ENCODE assay signal across 8 cellular contexts in the genomic region with DNA sequence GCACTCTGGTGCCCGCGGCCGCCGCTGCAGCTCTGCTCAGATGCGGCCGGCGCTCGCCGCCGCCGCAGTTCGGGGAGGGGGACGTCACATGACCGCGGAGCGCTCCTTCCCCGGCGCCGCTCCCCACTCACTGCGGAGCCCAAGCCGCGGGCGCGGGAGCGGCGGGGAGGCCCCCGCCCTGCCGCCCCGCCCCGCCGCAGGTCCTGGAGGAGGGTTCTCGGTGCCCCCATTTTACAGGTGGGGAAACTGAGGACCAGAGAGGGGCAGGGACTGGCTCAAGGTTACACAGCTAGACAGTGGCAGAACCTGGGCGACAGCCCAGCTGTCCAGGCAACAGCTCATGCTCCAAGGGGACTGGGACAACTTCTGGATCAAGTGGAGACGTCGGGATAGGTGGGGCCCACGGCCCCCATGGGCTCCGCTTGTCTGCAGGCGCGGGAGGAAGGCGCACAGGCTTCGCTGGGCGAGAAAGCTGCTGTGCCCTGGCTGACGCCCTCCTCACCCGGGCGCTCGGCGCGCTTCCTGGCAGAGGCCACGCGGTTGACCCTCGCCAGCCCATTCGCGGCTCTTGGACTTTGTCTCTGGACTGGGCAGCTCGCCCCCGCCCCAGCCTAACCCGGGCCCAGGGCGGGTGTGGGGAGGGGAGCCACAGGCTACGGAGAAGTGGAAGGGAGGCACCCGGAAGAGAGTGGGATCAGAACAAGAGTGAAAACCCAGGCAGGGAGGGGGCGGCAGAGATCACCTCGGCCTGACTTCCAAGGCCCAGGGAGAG. TPM values are rescaled to one million over a fixed set of nuclear protein-coding genes. Genes with fewer than 3 reads are reported as not detected.
A peak's percentile ranks its signal among the peaks of the same experiment; 100 is the strongest.
DNase-seq lines count a peak whose midpoint lies in the region; ATAC-seq and TF ChIP-seq lines count a peak whose summit lies in the region.

A gene (minus strand): TSS at position 71 of the 772 bp plus-strand sequence. CDS start 49,325 bp downstream, outside the sequence.

- H3K4me3 Mint-ChIP-seq in activated CD8-positive, alpha-beta T cell treated with anti-CD3 and anti-CD28 coated beads, Interleukin-2, amount 10 ng/mL, durations not matched to agents 7 days and 5 days, result peak within 1 kb of the TSS; percentile 51

- peak within 1 kb of the TSS; percentile 21 for H2BK15ac ChIP-seq in neuronal stem cell (ENCODE audit: low read length)

- H2AK5ac ChIP-seq in neuronal stem cell (ENCODE audit: low read depth, low read length), result peak within 1 kb of the TSS; percentile 60

- DNase-seq in CMK (ENCODE audit: low read depth) (peak; percentile 60), fibroblast of pulmonary artery (ENCODE audit: low read depth) (no peak), neuronal stem cell (ENCODE audit: low spot score) (no peak), AML-193 (lab: John Stamatoyannopoulos, UW) (no peak)
- peak; percentile 33 for DNase-seq in activated CD8-positive, alpha-beta T cell treated with anti-CD3 and anti-CD28 coated beads, Interleukin-2, amount 10 ng/mL, durations not matched to agents 7 days and 5 days

- H3K36me3 ChIP-seq in KMS-11 (ENCODE audit: insufficient read depth) (no peaks in the 10 kb centered on the region), neuronal stem cell (replicated peaks in 1 of 2; ENCODE audit: control insufficient read depth in 2 of 2, insufficient read depth in 2 of 2, low read length in 2 of 2) (no peaks in the 10 kb centered on the region)

- no peak within 1 kb of the TSS for H3K27ac ChIP-seq in KMS-11
- no peak within 1 kb of the TSS for H3K27ac ChIP-seq in neuronal stem cell (replicated peaks; ENCODE audit: low read length)

- H3K9ac ChIP-seq in KMS-11 (no peak within 1 kb of the TSS), neuronal stem cell (ENCODE audit: low read depth, low read length, poor library complexity) (peak within 1 kb of the TSS; percentile 50)

- H3K36me3 Mint-ChIP-seq in activated CD8-positive, alpha-beta T cell treated with anti-CD3 and anti-CD28 coated beads, Interleukin-2, amount 10 ng/mL, durations not matched to agents 7 days and 5 days (ENCODE audit: low read depth), result no peaks in the 10 kb centered on the region

- WGBS in neuronal stem cell (ENCODE audit: extremely low coverage in 2 of 2, insufficient read length in 2 of 2, insufficient replicate concordance in 1 of 2), 2 donors, result no CpG with 5 or more reads among the region's 61 CpGs

- no peaks in the 10 kb centered on the region for H3K4me1 ChIP-seq in KMS-11 (ENCODE audit: low read depth, poor library complexity, severe bottlenecking)
- H3K4me1 ChIP-seq in neuronal stem cell (ENCODE audit: control insufficient read depth in 2 of 2, insufficient read depth in 1 of 2, low read depth in 1 of 2, low read length in 2 of 2), result peaks cover 5 to 24% of the 10 kb centered on the region in 2 donors

- no peaks in the 10 kb centered on the region for H3K9me3 Mint-ChIP-seq in activated CD8-positive, alpha-beta T cell treated with anti-CD3 and anti-CD28 coated beads, Interleukin-2, amount 10 ng/mL, durations not matched to agents 7 days and 5 days (ENCODE audit: insufficient read depth)

- no peak for TF ChIP-seq CTCF in KMS-11 (conservative IDR thresholded peaks at IDR 0.05; ENCODE audit: low read depth, low read length)
- TF ChIP-seq CTCF in fibroblast of pulmonary artery (IDR thresholded peaks at IDR 0.05; ENCODE audit: low read length, missing control alignments), result no peak

- peaks cover 9% of the 10 kb centered on the region for H3K4me1 Mint-ChIP-seq in activated CD8-positive, alpha-beta T cell treated with anti-CD3 and anti-CD28 coated beads, Interleukin-2, amount 10 ng/mL, durations not matched to agents 7 days and 5 days (ENCODE audit: low read depth)

- no peaks in the 10 kb centered on the region for H3K79me2 ChIP-seq in KMS-11 (ENCODE audit: insufficient read depth, low read depth)

- POLR2A ChIA-PET in activated CD8-positive, alpha-beta T cell treated with anti-CD3 and anti-CD28 coated beads, Interleukin-2, amount 10 ng/mL, durations not matched to agents 7 days and 5 days (lab: Charles Lee), result interaction anchor here (0.6 to 1.3 kb wide), 2 partner anchors 9 to 349 kb away, joined by 3 read pairs; no protein-coding TSS in a partner anchor

- CTCF ChIA-PET in activated CD8-positive, alpha-beta T cell treated with anti-CD3 and anti-CD28 coated beads, Interleukin-2, amount 10 ng/mL, durations not matched to agents 7 days and 5 days (lab: Charles Lee), result interaction anchor here (1.0 kb wide), 1 partner anchor 113 kb away, joined by 3 read pairs; no protein-coding TSS in a partner anchor

- H3K4me3 ChIP-seq in KMS-11 (IDR thresholded peaks at IDR 0.05; ENCODE audit: insufficient read depth, low read depth, low read length) (no peak within 1 kb of the TSS), fibroblast of pulmonary artery (replicated peaks; ENCODE audit: low read depth, low read length) (peak within 1 kb of the TSS; percentile 30), neuronal stem cell (ENCODE audit: low read length in 2 of 2) (peak within 1 kb of the TSS; percentile 37 to 79)

- H3K14ac ChIP-seq in neuronal stem cell (ENCODE audit: low read length), result no peak within 1 kb of the TSS

- no peaks in the 10 kb centered on the region for H3K9me3 ChIP-seq in neuronal stem cell (replicated peaks in 1 of 2; ENCODE audit: control insufficient read depth in 2 of 2, insufficient read depth in 1 of 2, low read depth in 1 of 2, low read length in 2 of 2)

- peak; percentile 68 for ATAC-seq in activated CD8-positive, alpha-beta T cell treated with anti-CD3 and anti-CD28 coated beads, Interleukin-2, amount 10 ng/mL, durations not matched to agents 7 days and 5 days
- ATAC-seq in HG02642 (IDR thresholded peaks at IDR 0.05; ENCODE audit: poor library complexity, unreplicated experiment), result no peak
- ATAC-seq in GM21367 (IDR thresholded peaks at IDR 0.05; ENCODE audit: unreplicated experiment), result no peak

- H4K8ac ChIP-seq in neuronal stem cell (ENCODE audit: low read depth, low read length), result no peak within 1 kb of the TSS

- H4K20me1 ChIP-seq in KMS-11 (ENCODE audit: insufficient read depth), result no peaks in the 10 kb centered on the region

- H3K27me3 ChIP-seq in KMS-11 (ENCODE audit: insufficient read depth, low read depth), result peaks cover 48% of the 10 kb centered on the region
- H3K27me3 ChIP-seq in neuronal stem cell (ENCODE audit: control insufficient read depth in 3 of 3, insufficient read depth in 3 of 3, low read depth in 1 of 3, low read length in 3 of 3), result peaks cover 0 to 60% (median 28%) of the 10 kb centered on the region in 3 experiments

- no peaks in the 10 kb centered on the region for H3K79me1 ChIP-seq in neuronal stem cell (ENCODE audit: low read depth, low read length)

- H3K18ac ChIP-seq in neuronal stem cell (ENCODE audit: low read length), result peak within 1 kb of the TSS; percentile 87

- H3K4ac ChIP-seq in neuronal stem cell (ENCODE audit: low read length), result no peak within 1 kb of the TSS

- H3K4me2 ChIP-seq in KMS-11 (peak within 1 kb of the TSS; percentile 36), neuronal stem cell (ENCODE audit: insufficient read depth, low read length, poor library complexity, severe bottlenecking) (peak within 1 kb of the TSS; percentile 95)

- no peak within 1 kb of the TSS for H3K27ac Mint-ChIP-seq in activated CD8-positive, alpha-beta T cell treated with anti-CD3 and anti-CD28 coated beads, Interleukin-2, amount 10 ng/mL, durations not matched to agents 7 days and 5 days

- H2BK12ac ChIP-seq in neuronal stem cell (ENCODE audit: low read length), result peak within 1 kb of the TSS; percentile 43

- H2BK5ac ChIP-seq in neuronal stem cell (ENCODE audit: low read length), result no peak within 1 kb of the TSS

- H2AFZ ChIP-seq in KMS-11 (ENCODE audit: low read depth) (peak within 1 kb of the TSS; percentile 10; the same call in 1 of the 2 replicates), neuronal stem cell (ENCODE audit: low read length) (peak within 1 kb of the TSS; percentile 89)

- H3K23ac ChIP-seq in neuronal stem cell (ENCODE audit: low read depth, low read length, poor library complexity), result peak within 1 kb of the TSS; percentile 68

- no peak within 1 kb of the TSS for H4K91ac ChIP-seq in neuronal stem cell (ENCODE audit: low read depth, low read length, poor library complexity)

- H3K27me3 Mint-ChIP-seq in activated CD8-positive, alpha-beta T cell treated with anti-CD3 and anti-CD28 coated beads, Interleukin-2, amount 10 ng/mL, durations not matched to agents 7 days and 5 days (ENCODE audit: low read depth), result peaks cover 28% of the 10 kb centered on the region

- H2BK120ac ChIP-seq in neuronal stem cell (ENCODE audit: low read depth, low read length), result no peak within 1 kb of the TSS

RNA-seq across cellular contexts. Expression of the gene that starts here (rescaled TPM):
- total RNA-seq in activated CD8-positive, alpha-beta T cell treated with anti-CD3 and anti-CD28 coated beads, Interleukin-2, amount 10 ng/mL, durations not matched to agents 7 days and 5 days, result under 1 TPM in 1 of 2 experiments, not detected in 1; 0.13 TPM
- 3.2 TPM for polyA plus RNA-seq in neuronal stem cell (2013, experiment 1 of 2)
- 3.1 TPM for polyA plus RNA-seq in neuronal stem cell (2013, experiment 2 of 2)

Comparison
In these comparisons a context has a peak if more than half of its experiments do, and no peak if none do; other contexts are left out.
1. Peak in DNase-seq and ATAC-seq in activated CD8-positive, alpha-beta T cell treated with anti-CD3 and anti-CD28 coated beads, Interleukin-2, amount 10 ng/mL, durations not matched to agents 7 days and 5 days; RNA of the gene not detected or under 1 TPM.